ENCODE assay signal across 8 cellular contexts in the genomic region with DNA sequence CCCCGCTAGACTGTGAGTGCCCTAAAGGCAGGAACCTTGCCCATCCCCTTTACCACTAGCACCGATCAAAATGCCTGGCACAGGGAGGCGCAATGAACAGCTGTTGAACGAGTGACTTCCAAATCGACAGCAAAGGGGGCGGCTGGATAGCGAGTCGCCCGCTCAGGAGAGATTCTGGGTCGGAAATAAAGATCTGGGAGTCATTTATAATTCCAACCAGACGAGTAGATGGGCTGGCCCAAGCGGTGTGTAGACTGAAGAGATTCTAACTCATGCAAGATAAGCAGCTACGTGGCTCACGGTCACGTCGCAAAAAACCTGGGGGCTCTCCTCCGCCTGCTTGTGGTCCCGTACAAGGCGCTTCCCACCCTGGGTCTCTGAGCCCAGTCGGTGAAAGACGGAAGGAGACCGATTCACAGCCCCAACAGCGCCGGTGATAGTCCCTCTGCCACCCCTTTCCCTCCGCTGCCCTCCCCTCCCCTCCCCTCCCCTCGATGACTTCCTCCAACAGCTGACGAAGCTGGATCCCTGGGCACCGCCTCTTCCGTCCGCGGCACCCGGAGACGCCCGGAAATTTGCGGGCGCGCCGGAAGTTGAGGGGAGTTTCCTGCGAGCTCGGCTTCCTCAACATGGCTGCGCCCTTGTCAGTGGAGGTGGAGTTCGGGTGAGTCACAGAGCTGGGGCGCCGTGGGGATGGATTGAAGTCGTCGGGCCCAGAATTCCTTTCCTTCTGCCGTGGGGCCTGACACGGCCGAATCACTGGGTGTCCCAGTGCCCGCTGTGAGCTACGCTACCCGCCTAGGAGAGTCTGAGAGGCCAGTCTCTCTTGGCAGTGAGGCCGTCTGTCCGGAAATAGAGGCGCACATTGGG. TPM values are rescaled to one million over a fixed set of nuclear protein-coding genes. Genes with fewer than 3 reads are reported as not detected.
DNase-seq lines count a peak whose midpoint lies in the region; ATAC-seq and TF ChIP-seq lines count a peak whose summit lies in the region.

A gene (plus strand): TSS at position 623 of the 870 bp plus-strand sequence. CDS start 7 bp downstream, at position 630.

- H3K4me1 Mint-ChIP-seq in CD4-positive, CD25-positive, alpha-beta regulatory T cell: peaks cover 0 to 48% (median 28%) of the 10 kb centered on the region in 4 donors
- peaks cover 27% of the 10 kb centered on the region for H3K4me1 Mint-ChIP-seq in activated CD4-positive, alpha-beta memory T cell treated with anti-CD3 and anti-CD28 coated beads for 36 hours (ENCODE audit: low read depth)

- H3K36me3 ChIP-seq in CD4-positive, CD25-positive, alpha-beta regulatory T cell (ENCODE audit: control insufficient read depth, insufficient read depth, low read length): peaks cover 10% of the 10 kb centered on the region
- no peaks in the 10 kb centered on the region for H3K36me3 ChIP-seq in right lobe of liver

- H3K27me3 ChIP-seq in CD4-positive, CD25-positive, alpha-beta regulatory T cell (ENCODE audit: control insufficient read depth, insufficient read depth, low read length): no peaks in the 10 kb centered on the region
- H3K27me3 ChIP-seq in dorsolateral prefrontal cortex (no peaks in the 10 kb centered on the region), right lobe of liver (no peaks in the 10 kb centered on the region)

- peak within 1 kb of the TSS; percentile 89 to 98 (median 98) for H3K27ac Mint-ChIP-seq in CD4-positive, CD25-positive, alpha-beta regulatory T cell
- H3K27ac Mint-ChIP-seq in activated CD4-positive, alpha-beta memory T cell treated with anti-CD3 and anti-CD28 coated beads for 36 hours: peak within 1 kb of the TSS; percentile 93

- H3K4me3 Mint-ChIP-seq in CD4-positive, CD25-positive, alpha-beta regulatory T cell: peak within 1 kb of the TSS; percentile 94 to 100 (median 97)
- peak within 1 kb of the TSS; percentile 99 for H3K4me3 Mint-ChIP-seq in activated CD4-positive, alpha-beta memory T cell treated with anti-CD3 and anti-CD28 coated beads for 36 hours

- H3K9me3 ChIP-seq in CD4-positive, CD25-positive, alpha-beta regulatory T cell (ENCODE audit: control insufficient read depth in 2 of 2, low read length in 2 of 2): no peaks in the 10 kb centered on the region
- H3K9me3 ChIP-seq in right lobe of liver: no peaks in the 10 kb centered on the region

- DNase-seq in CD4-positive, CD25-positive, alpha-beta regulatory T cell: peak; percentile 96 to 99 (median 96)
- DNase-seq in HK-2 (ENCODE audit: unreplicated experiment) (peak; percentile 97), NCI-H82 treated with DMSO at 0.1 percent for 48 hours (lab: John Stamatoyannopoulos, UW; ENCODE audit: unreplicated experiment) (peak; percentile 83), dorsolateral prefrontal cortex (peak; percentile 95 to 99 (median 96)), right lobe of liver (peak; percentile 95 to 97 (median 97))
- peak; percentile 98 for DNase-seq in activated CD4-positive, alpha-beta memory T cell treated with anti-CD3 and anti-CD28 coated beads for 36 hours
- DNase-seq in stimulated activated CD4-positive, alpha-beta T cell treated with anti-CD3 and anti-CD28 coated beads, Interleukin-4, amount 100 ng/mL, for 24 hours: peak; percentile 96

- peak; percentile 96 to 97 for ATAC-seq in CD4-positive, CD25-positive, alpha-beta regulatory T cell (ENCODE audit: low read depth in 2 of 2)
- ATAC-seq in GM19452 (IDR thresholded peaks at IDR 0.05; ENCODE audit: unreplicated experiment) (peak; percentile 87), right lobe of liver (peak; percentile 98 to 99 (median 98))

- peak within 1 kb of the TSS; percentile 97 for H3K4me3 ChIP-seq in CD4-positive, CD25-positive, alpha-beta regulatory T cell (ENCODE audit: low read depth, low read length)
- H3K4me3 ChIP-seq in dorsolateral prefrontal cortex (peak within 1 kb of the TSS; percentile 59 to 98 (median 89)), right lobe of liver (peak within 1 kb of the TSS; percentile 91 to 100 (median 99))

- WGBS in right lobe of liver (ENCODE audit: insufficient coverage, low coverage, low lambda C conversion rate, missing lambda C conversion rate): under 1% methylated on average over 31 of the region's 55 CpGs

- peaks cover 21% of the 10 kb centered on the region for H3K4me1 ChIP-seq in CD4-positive, CD25-positive, alpha-beta regulatory T cell (ENCODE audit: control insufficient read depth, insufficient read depth, low read length, poor library complexity, severe bottlenecking)
- peaks cover 0 to 13% (median 3%) of the 10 kb centered on the region in 4 donors for H3K4me1 ChIP-seq in right lobe of liver

- TF ChIP-seq POLR2A in right lobe of liver (IDR thresholded peaks at IDR 0.05): peak; percentile 86

- POLR2A ChIA-PET in activated CD4-positive, alpha-beta memory T cell treated with anti-CD3 and anti-CD28 coated beads for 36 hours (lab: Charles Lee): interaction anchor here (0.5 to 1.6 kb wide), 8 partner anchors 9 to 727 kb away, joined by 3 to 6 read pairs (median 3); a partner anchor contains a TSS

- CTCF ChIA-PET in activated CD4-positive, alpha-beta memory T cell treated with anti-CD3 and anti-CD28 coated beads for 36 hours (lab: Charles Lee): interaction anchor here (1.0 to 4.3 kb wide), 7 partner anchors 9 to 76 kb away, joined by 3 to 42 read pairs (median 6); a partner anchor contains a TSS

- H3K9me3 Mint-ChIP-seq in CD4-positive, CD25-positive, alpha-beta regulatory T cell: peaks cover 0 to 1% (median 0%) of the 10 kb centered on the region in 7 donors
- H3K9me3 Mint-ChIP-seq in activated CD4-positive, alpha-beta memory T cell treated with anti-CD3 and anti-CD28 coated beads for 36 hours: no peaks in the 10 kb centered on the region

- peaks cover 7% of the 10 kb centered on the region for H3K36me3 Mint-ChIP-seq in CD4-positive, CD25-positive, alpha-beta regulatory T cell
- peaks cover 7% of the 10 kb centered on the region for H3K36me3 Mint-ChIP-seq in activated CD4-positive, alpha-beta memory T cell treated with anti-CD3 and anti-CD28 coated beads for 36 hours

- TF ChIP-seq CTCF in dorsolateral prefrontal cortex (IDR thresholded peaks at IDR 0.05 in 54 of 56, conservative IDR thresholded peaks at IDR 0.05 in 2 of 56; ENCODE audit: low read depth in 1 of 56, partially characterized antibody in 56 of 56) (peak in 34 of 56 donors; percentile 4 to 43 (median 16)), right lobe of liver (IDR thresholded peaks at IDR 0.05) (no peak)

- no peaks in the 10 kb centered on the region for H3K27me3 Mint-ChIP-seq in CD4-positive, CD25-positive, alpha-beta regulatory T cell
- no peaks in the 10 kb centered on the region for H3K27me3 Mint-ChIP-seq in activated CD4-positive, alpha-beta memory T cell treated with anti-CD3 and anti-CD28 coated beads for 36 hours

- intact Hi-C loops in activated CD4-positive, alpha-beta memory T cell treated with anti-CD3 and anti-CD28 coated beads for 36 hours (cut with micrococcal nuclease): loop anchor here (1.0 to 5.0 kb wide), 7 partner anchors 30 to 532 kb away; a partner anchor contains a TSS
- intact Hi-C loops in dorsolateral prefrontal cortex (cut with DNase I): loop anchor here in 1 of 2 donors (1.0 kb wide), 1 partner anchor 38 kb away; no protein-coding TSS in a partner anchor
- intact Hi-C loops in right lobe of liver (cut with DNase I): no loop called here

- peak within 1 kb of the TSS; percentile 91 for H3K27ac ChIP-seq in CD4-positive, CD25-positive, alpha-beta regulatory T cell (ENCODE audit: insufficient read depth, low read length, poor library complexity, severe bottlenecking)
- H3K27ac ChIP-seq in dorsolateral prefrontal cortex (peak within 1 kb of the TSS; percentile 83 to 100 (median 98)), right lobe of liver (peak within 1 kb of the TSS; percentile 43 to 89 (median 80))

RNA-seq across cellular contexts. Expression of the gene that starts here (rescaled TPM):
- 46.2 TPM for total RNA-seq in CD4-positive, CD25-positive, alpha-beta regulatory T cell
- polyA plus RNA-seq in CD4-positive, CD25-positive, alpha-beta regulatory T cell: 10 to 100 TPM; 47.4 to 60.7 (median 53.2) TPM
- total RNA-seq in activated CD4-positive, alpha-beta memory T cell treated with anti-CD3 and anti-CD28 coated beads for 36 hours: 10 to 100 TPM; 45.9 to 50.0 TPM
- total RNA-seq in dorsolateral prefrontal cortex (10 to 100 TPM; 36.9 to 64.9 (median 48.8) TPM), right lobe of liver (10 to 100 TPM; 16.6 to 25.9 (median 22.2) TPM)

Comparison
In these comparisons a context has a peak if more than half of its experiments do, and no peak if none do; other contexts are left out.
1. Peak in every context shown above with its lines: DNase-seq, ATAC-seq, H3K4me3 ChIP-seq and H3K27ac ChIP-seq.
2. CTCF ChIP-seq: peak in dorsolateral prefrontal cortex (34 of 56); none in right lobe of liver (0 of 4).